ENCODE assay signal across 23 cellular contexts in the genomic region with DNA sequence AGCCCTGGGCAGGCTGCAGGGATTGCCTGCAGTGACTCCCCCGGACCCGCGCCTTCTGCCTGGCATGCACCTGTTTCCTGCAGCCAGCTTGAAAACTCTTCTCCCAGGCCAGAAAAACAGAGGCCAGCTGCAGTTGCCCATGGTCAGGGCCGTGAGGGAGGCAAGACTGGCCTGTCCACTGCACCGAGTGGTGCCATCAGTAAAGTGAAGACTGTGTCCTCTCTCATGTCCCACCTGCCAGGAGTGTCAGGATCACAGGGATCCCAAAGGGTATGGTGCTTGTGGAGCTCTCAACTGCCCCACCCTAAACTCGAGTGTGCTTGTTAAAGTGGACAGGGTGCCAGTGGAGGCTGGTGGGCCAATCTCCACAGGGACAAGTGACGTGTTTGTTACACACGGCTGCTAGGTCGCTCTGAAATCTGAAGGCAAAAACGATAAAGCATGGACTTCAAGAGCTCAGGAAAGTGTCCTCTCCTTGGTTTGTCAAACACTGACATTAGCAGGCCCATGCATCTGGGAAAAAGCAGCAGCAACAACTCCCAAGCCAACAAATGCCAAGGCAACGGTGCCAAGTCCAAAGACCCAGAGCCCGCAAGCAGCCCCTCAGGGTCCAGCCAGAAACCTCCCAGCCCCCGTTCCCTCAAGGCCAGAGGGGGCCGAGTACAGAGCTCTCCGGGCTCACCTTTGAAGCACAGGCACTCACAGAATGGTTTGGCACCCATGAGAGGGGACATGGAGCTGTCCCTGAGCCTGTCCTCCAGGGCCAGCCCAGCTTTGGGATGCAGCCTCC.
DNase-seq lines count a peak whose midpoint lies in the region; ATAC-seq and TF ChIP-seq lines count a peak whose summit lies in the region.
"Had no signal": no experiment of that assay in that cellular context is flagged by ENCODE, and none has a peak within 500 bp of the region (broad histone marks: within the 10 kb centered on the region; RNA-seq: fewer than 3 reads in every experiment).

No MANE protein-coding gene starts in this region.

- CTCF ChIA-PET in activated CD4-positive, alpha-beta T cell treated with anti-CD3 and anti-CD28 coated beads, Interleukin-2, amount 10 ng/mL, durations not matched to agents 7 days and 5 days (lab: Charles Lee), result interaction anchor here (1.4 kb wide), 1 partner anchor 25 kb away, joined by 3 read pairs; no protein-coding TSS in a partner anchor
- CTCF ChIA-PET in activated CD4-positive, alpha-beta T cell treated with anti-CD3 and anti-CD28 coated beads for 36 hours (lab: Charles Lee), result interaction anchor here (1.0 kb wide), 1 partner anchor 68 kb away, joined by 5 read pairs; no protein-coding TSS in a partner anchor

- no peak overlapping the region for H3K27ac Mint-ChIP-seq in activated CD4-positive, alpha-beta T cell treated with anti-CD3 and anti-CD28 coated beads, Interleukin-2, amount 10 ng/mL, durations not matched to agents 7 days and 5 days
- H3K27ac Mint-ChIP-seq in activated CD4-positive, alpha-beta T cell treated with anti-CD3 and anti-CD28 coated beads for 36 hours, result no peak overlapping the region
- H3K27ac Mint-ChIP-seq in CD14-positive monocyte, result peak overlapping the region in 4 of 7 donors; percentile 17 to 63 (median 35)
- H3K27ac Mint-ChIP-seq: activated T-helper 1 cell treated with anti-CD3 and anti-CD28 coated beads, Interleukin-12 subunit alpha, Interleukin-12 subunit beta, Interleukin-2, Interleukin-4 antibody, amounts not matched to agents 30 ng/mL and 10 ng/mL and 1 ng/mL, durations not matched to agents 14 hours and 24 hours and 36 hours; CD4-positive, CD25-positive, alpha-beta regulatory T cell; effector memory CD8-positive, alpha-beta T cell; nephron had no signal

- no peaks in the 10 kb centered on the region for H3K27me3 Mint-ChIP-seq in activated CD4-positive, alpha-beta T cell treated with anti-CD3 and anti-CD28 coated beads, Interleukin-2, amount 10 ng/mL, durations not matched to agents 7 days and 5 days
- no peaks in the 10 kb centered on the region for H3K27me3 Mint-ChIP-seq in activated CD4-positive, alpha-beta T cell treated with anti-CD3 and anti-CD28 coated beads for 36 hours
- no peaks in the 10 kb centered on the region for H3K27me3 Mint-ChIP-seq in CD14-positive monocyte (ENCODE audit: low read depth in 3 of 3)
- H3K27me3 Mint-ChIP-seq: CD4-positive, CD25-positive, alpha-beta regulatory T cell; effector memory CD8-positive, alpha-beta T cell had no signal

- TF ChIP-seq CTCF in CD14-positive monocyte (IDR thresholded peaks at IDR 0.05), result no peak

- peaks cover 47% of the 10 kb centered on the region for H3K36me3 Mint-ChIP-seq in activated CD4-positive, alpha-beta T cell treated with anti-CD3 and anti-CD28 coated beads, Interleukin-2, amount 10 ng/mL, durations not matched to agents 7 days and 5 days (ENCODE audit: low read depth)
- peaks cover 32% of the 10 kb centered on the region for H3K36me3 Mint-ChIP-seq in activated CD4-positive, alpha-beta T cell treated with anti-CD3 and anti-CD28 coated beads for 36 hours (ENCODE audit: low read depth)
- peaks cover 64 to 84% of the 10 kb centered on the region in 2 donors for H3K36me3 Mint-ChIP-seq in CD14-positive monocyte

- H3K9me3 Mint-ChIP-seq in activated CD4-positive, alpha-beta T cell treated with anti-CD3 and anti-CD28 coated beads, Interleukin-2, amount 10 ng/mL, durations not matched to agents 7 days and 5 days, result peaks cover 4% of the 10 kb centered on the region
- H3K9me3 Mint-ChIP-seq in activated CD4-positive, alpha-beta T cell treated with anti-CD3 and anti-CD28 coated beads for 36 hours (ENCODE audit: low read depth), result no peaks in the 10 kb centered on the region
- H3K9me3 Mint-ChIP-seq in CD14-positive monocyte, result peaks cover 3 to 8% (median 7%) of the 10 kb centered on the region in 7 donors
- H3K9me3 Mint-ChIP-seq: activated T-helper 1 cell treated with anti-CD3 and anti-CD28 coated beads, Interleukin-12 subunit alpha, Interleukin-12 subunit beta, Interleukin-2, Interleukin-4 antibody, amounts not matched to agents 30 ng/mL and 10 ng/mL and 1 ng/mL, durations not matched to agents 14 hours and 24 hours and 36 hours; CD4-positive, CD25-positive, alpha-beta regulatory T cell; effector memory CD8-positive, alpha-beta T cell; nephron had no signal

- intact Hi-C loops in activated CD4-positive, alpha-beta T cell treated with anti-CD3 and anti-CD28 coated beads for 36 hours (cut with DNase I, micrococcal nuclease), result no loop called here
- intact Hi-C loops in CD14-positive monocyte (cut with micrococcal nuclease) (no loop called here), posterior vena cava (cut with DNase I) (no loop called here)

- POLR2A ChIA-PET in activated CD4-positive, alpha-beta T cell treated with anti-CD3 and anti-CD28 coated beads, Interleukin-2, amount 10 ng/mL, durations not matched to agents 7 days and 5 days (lab: Charles Lee), result no interaction called here
- POLR2A ChIA-PET in activated CD4-positive, alpha-beta T cell treated with anti-CD3 and anti-CD28 coated beads for 36 hours (lab: Charles Lee), result no interaction called here

- H3K4me3 Mint-ChIP-seq in activated CD4-positive, alpha-beta T cell treated with anti-CD3 and anti-CD28 coated beads, Interleukin-2, amount 10 ng/mL, durations not matched to agents 7 days and 5 days, result no peak overlapping the region
- H3K4me3 Mint-ChIP-seq in activated CD4-positive, alpha-beta T cell treated with anti-CD3 and anti-CD28 coated beads for 36 hours, result no peak overlapping the region
- H3K4me3 Mint-ChIP-seq in CD14-positive monocyte, result no peak overlapping the region
- H3K4me3 Mint-ChIP-seq: activated T-helper 1 cell treated with anti-CD3 and anti-CD28 coated beads, Interleukin-12 subunit alpha, Interleukin-12 subunit beta, Interleukin-2, Interleukin-4 antibody, amounts not matched to agents 30 ng/mL and 10 ng/mL and 1 ng/mL, durations not matched to agents 14 hours and 24 hours and 36 hours; CD4-positive, CD25-positive, alpha-beta regulatory T cell; effector memory CD8-positive, alpha-beta T cell; nephron had no signal

- H3K4me1 Mint-ChIP-seq in activated CD4-positive, alpha-beta T cell treated with anti-CD3 and anti-CD28 coated beads, Interleukin-2, amount 10 ng/mL, durations not matched to agents 7 days and 5 days, result peaks cover 1% of the 10 kb centered on the region
- peaks cover 9% of the 10 kb centered on the region for H3K4me1 Mint-ChIP-seq in activated CD4-positive, alpha-beta T cell treated with anti-CD3 and anti-CD28 coated beads for 36 hours
- H3K4me1 Mint-ChIP-seq in CD14-positive monocyte, result peaks cover 5% of the 10 kb centered on the region

- peak; percentile 1 for DNase-seq in activated CD4-positive, alpha-beta T cell treated with anti-CD3 and anti-CD28 coated beads, Interleukin-2, amount 10 ng/mL, durations not matched to agents 7 days and 5 days
- DNase-seq in activated CD4-positive, alpha-beta T cell treated with anti-CD3 and anti-CD28 coated beads for 36 hours, result no peak
- DNase-seq in CD14-positive monocyte (ENCODE audit: low spot score) (no peak), left lobe of liver (ENCODE audit: low spot score) (peak; percentile 22), posterior vena cava (ENCODE audit: low spot score) (peak; percentile 59), NCI-H2107 treated with DMSO at 0.1 percent for 48 hours (lab: John Stamatoyannopoulos, UW; ENCODE audit: unreplicated experiment) (no peak)
- DNase-seq: activated naive CD4-positive, alpha-beta T cell treated with anti-CD3 and anti-CD28 coated beads, Interleukin-2, amount 50 U/mL, for 16 hours; anterior cingulate cortex; CD4-positive, CD25-positive, alpha-beta regulatory T cell; cortex of kidney; effector memory CD8-positive, alpha-beta T cell; foreskin melanocyte; Karpas-422; midbrain; NCI-H187; NCI-H524; stimulated activated naive CD4-positive, alpha-beta T cell; T-helper 2 cell; testis had no signal

- no peak for ATAC-seq in activated CD4-positive, alpha-beta T cell treated with anti-CD3 and anti-CD28 coated beads for 36 hours
- ATAC-seq in left lobe of liver (no peak), GM19395 (IDR thresholded peaks at IDR 0.05; ENCODE audit: unreplicated experiment) (no peak), HG02973 (IDR thresholded peaks at IDR 0.05; ENCODE audit: unreplicated experiment) (no peak)
- ATAC-seq: effector memory CD8-positive, alpha-beta T cell had no signal

Comparison
In these comparisons a context has a peak if more than half of its experiments do, and no peak if none do; other contexts are left out.
1. DNase-seq: peak in activated CD4-positive, alpha-beta T cell treated with anti-CD3 and anti-CD28 coated beads, Interleukin-2, amount 10 ng/mL, durations not matched to agents 7 days and 5 days (single experiment), left lobe of liver (single experiment) and posterior vena cava (single experiment); none in activated CD4-positive, alpha-beta T cell treated with anti-CD3 and anti-CD28 coated beads for 36 hours (single experiment), CD14-positive monocyte (single experiment) and NCI-H2107 treated with DMSO at 0.1 percent for 48 hours (single experiment).
2. H3K27ac Mint-ChIP-seq: peak in CD14-positive monocyte (4 of 7); none in activated CD4-positive, alpha-beta T cell treated with anti-CD3 and anti-CD28 coated beads, Interleukin-2, amount 10 ng/mL, durations not matched to agents 7 days and 5 days (single experiment) and activated CD4-positive, alpha-beta T cell treated with anti-CD3 and anti-CD28 coated beads for 36 hours (single experiment).